1 cellular context compared by ENCODE assay signal in the genomic region with DNA sequence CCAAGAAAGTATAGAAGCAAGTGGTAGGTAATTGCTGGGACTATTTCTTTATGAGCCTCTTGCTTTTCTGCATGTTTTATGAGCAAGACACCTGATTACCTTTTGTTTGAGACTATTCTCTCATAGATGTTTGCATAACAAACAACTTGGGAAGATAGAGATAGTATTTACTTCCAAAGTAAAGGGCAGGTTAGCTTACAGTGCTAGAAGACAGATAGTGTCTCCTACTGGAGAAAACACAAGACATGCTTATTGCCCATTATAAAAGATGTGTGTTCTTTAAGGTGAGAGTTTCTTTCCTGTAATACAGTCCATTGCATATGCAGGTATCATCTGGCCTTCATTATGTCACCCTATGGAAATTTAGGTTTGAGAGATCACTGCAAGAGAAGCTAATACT.
TF ChIP-seq lines count a peak whose summit lies in the region.

No MANE protein-coding gene starts in this region.

TF ChIP-seq in WTC11, 78 proteins besides CTCF, POLR2A, EP300 and RAD21 (continued from another document):
- TF ChIP-seq, protein P1, sequence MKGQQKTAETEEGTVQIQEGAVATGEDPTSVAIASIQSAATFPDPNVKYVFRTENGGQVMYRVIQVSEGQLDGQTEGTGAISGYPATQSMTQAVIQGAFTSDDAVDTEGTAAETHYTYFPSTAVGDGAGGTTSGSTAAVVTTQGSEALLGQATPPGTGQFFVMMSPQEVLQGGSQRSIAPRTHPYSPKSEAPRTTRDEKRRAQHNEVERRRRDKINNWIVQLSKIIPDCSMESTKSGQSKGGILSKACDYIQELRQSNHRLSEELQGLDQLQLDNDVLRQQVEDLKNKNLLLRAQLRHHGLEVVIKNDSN (CRISPR knock-in tag; IDR thresholded peaks at IDR 0.05), result no peak
- no peak for TF ChIP-seq GTF2I (CRISPR knock-in tag; conservative IDR thresholded peaks at IDR 0.05)
- no peak for TF ChIP-seq ZBTB21 (CRISPR knock-in tag; IDR thresholded peaks at IDR 0.05; ENCODE audit: borderline replicate concordance)
- TF ChIP-seq ZMAT4 (CRISPR knock-in tag; IDR thresholded peaks at IDR 0.05), result no peak
- no peak for TF ChIP-seq RELA (CRISPR knock-in tag; IDR thresholded peaks at IDR 0.05; ENCODE audit: borderline replicate concordance)
- TF ChIP-seq STAT6 (CRISPR knock-in tag; conservative IDR thresholded peaks at IDR 0.05; ENCODE audit: low read depth), result no peak
- TF ChIP-seq ZSCAN18 (CRISPR knock-in tag; IDR thresholded peaks at IDR 0.05), result no peak
- no peak for TF ChIP-seq CDX4 (CRISPR knock-in tag; IDR thresholded peaks at IDR 0.05; ENCODE audit: borderline replicate concordance)
- TF ChIP-seq NFE2L1 (CRISPR knock-in tag; IDR thresholded peaks at IDR 0.05), result no peak
- no peak for TF ChIP-seq SOX15 (CRISPR knock-in tag; IDR thresholded peaks at IDR 0.05)
- TF ChIP-seq FOXK1 (CRISPR knock-in tag; IDR thresholded peaks at IDR 0.05), result no peak
- no peak for TF ChIP-seq JAZF1 (CRISPR knock-in tag; IDR thresholded peaks at IDR 0.05)
- no peak for TF ChIP-seq SP1 (CRISPR knock-in tag; conservative IDR thresholded peaks at IDR 0.05)
